ENCODE assay signal across 25 cellular contexts in genomic region chr7:151095123-151095797, GRCh38. TPM values are rescaled to one million over a fixed set of nuclear protein-coding genes. Genes with fewer than 3 reads are reported as not detected.
DNase-seq lines count a peak whose midpoint lies in the region; ATAC-seq and TF ChIP-seq lines count a peak whose summit lies in the region.
"Had no signal": no experiment of that assay in that cellular context is flagged by ENCODE, and none has a peak within 500 bp of the region (broad histone marks: within the 10 kb centered on the region; RNA-seq: fewer than 3 reads in every experiment).

No MANE protein-coding gene starts in this region.

- H3K27ac ChIP-seq in mesendoderm (ENCODE audit: low read depth, low read length), result no peak overlapping the region
- H3K27ac ChIP-seq: esophagus muscularis mucosa, PC-9 had no signal

- no peak overlapping the region for H4K5ac ChIP-seq in mesendoderm (ENCODE audit: low read length)

- no peak overlapping the region for H3K4me3 Mint-ChIP-seq in HFFc6
- no peak overlapping the region for H3K4me3 Mint-ChIP-seq in stimulated activated effector memory CD8-positive, alpha-beta T cell treated with anti-CD3 and anti-CD28 coated beads, Interleukin-12 subunit alpha, Interleukin-12 subunit beta, amount 100 ng/mL, for 72 hours
- H3K4me3 Mint-ChIP-seq: activated B cell treated with CpG ODN at 0.5 μM for 24 hours; activated naive CD4-positive, alpha-beta T cell treated with anti-CD3 and anti-CD28 coated beads, Interleukin-2, amount 50 U/mL, for 24 hours; activated T-cell treated with anti-CD3 and anti-CD28 coated beads, Interleukin-2, amount 50 U/mL, for 4 hours; central memory CD8-positive, alpha-beta T cell; effector memory CD8-positive, alpha-beta T cell; natural killer cell treated with Interleukin-12 subunit alpha and Interleukin-12 subunit beta and Interleukin-15 and Interleukin-18, amount 100 ng/mL, for 72 hours; stimulated activated naive CD8-positive, alpha-beta T cell treated with anti-CD3 and anti-CD28 coated beads, Interleukin-15, amount 100 ng/mL, for 72 hours; T-helper 2 cell treated with Interferon-gamma antibody and Interleukin-4, amounts not matched to agents 5 μg/mL and 100 μg/mL, for 36 hours had no signal

- no peak for TF ChIP-seq CTCF in HFFc6 (IDR thresholded peaks at IDR 0.05)

- H3K27ac Mint-ChIP-seq in HFFc6, result peak overlapping the region; percentile 81
- H3K27ac Mint-ChIP-seq in stimulated activated effector memory CD8-positive, alpha-beta T cell treated with anti-CD3 and anti-CD28 coated beads, Interleukin-12 subunit alpha, Interleukin-12 subunit beta, amount 100 ng/mL, for 72 hours, result peak overlapping the region; percentile 26
- H3K27ac Mint-ChIP-seq: activated B cell treated with CpG ODN at 0.5 μM for 24 hours; activated naive CD4-positive, alpha-beta T cell treated with anti-CD3 and anti-CD28 coated beads, Interleukin-2, amount 50 U/mL, for 24 hours; effector memory CD8-positive, alpha-beta T cell; natural killer cell treated with Interleukin-12 subunit alpha and Interleukin-12 subunit beta and Interleukin-15 and Interleukin-18, amount 100 ng/mL, for 72 hours; stimulated activated naive CD8-positive, alpha-beta T cell treated with anti-CD3 and anti-CD28 coated beads, Interleukin-15, amount 100 ng/mL, for 72 hours; T-helper 2 cell treated with Interferon-gamma antibody and Interleukin-4, amounts not matched to agents 5 μg/mL and 100 μg/mL, for 36 hours had no signal

- no peak overlapping the region for H2AK5ac ChIP-seq in mesendoderm (ENCODE audit: low read length)

- H3K4me1 ChIP-seq in mesendoderm (ENCODE audit: control insufficient read depth, low read depth, low read length), result no peaks in the 10 kb centered on the region

- no peaks in the 10 kb centered on the region for H3K27me3 ChIP-seq in mesendoderm (ENCODE audit: insufficient read depth, low read length, poor library complexity)
- H3K27me3 ChIP-seq: esophagus muscularis mucosa, spleen had no signal

- H4K8ac ChIP-seq in mesendoderm (ENCODE audit: low read depth, low read length), result no peak overlapping the region

- no peak overlapping the region for H2BK5ac ChIP-seq in mesendoderm (ENCODE audit: low read length)

- H2BK120ac ChIP-seq in mesendoderm (ENCODE audit: low read depth, low read length), result no peak overlapping the region

- H3K4ac ChIP-seq in mesendoderm (ENCODE audit: low read depth, low read length), result no peak overlapping the region

- WGBS in mesendoderm (ENCODE audit: extremely low coverage, insufficient coverage, low lambda C conversion rate), result no CpG with 5 or more reads among the region's 10 CpGs

- H3K23ac ChIP-seq in mesendoderm (ENCODE audit: low read length), result no peak overlapping the region

- peaks cover 52% of the 10 kb centered on the region for H3K4me1 Mint-ChIP-seq in HFFc6 (ENCODE audit: low read depth)
- H3K4me1 Mint-ChIP-seq in stimulated activated effector memory CD8-positive, alpha-beta T cell treated with anti-CD3 and anti-CD28 coated beads, Interleukin-12 subunit alpha, Interleukin-12 subunit beta, amount 100 ng/mL, for 72 hours, result peaks cover 13% of the 10 kb centered on the region
- H3K4me1 Mint-ChIP-seq: activated B cell treated with CpG ODN at 0.5 μM for 24 hours; activated naive CD4-positive, alpha-beta T cell treated with anti-CD3 and anti-CD28 coated beads, Interleukin-2, amount 50 U/mL, for 24 hours; stimulated activated naive CD8-positive, alpha-beta T cell treated with anti-CD3 and anti-CD28 coated beads, Interleukin-15, amount 100 ng/mL, for 72 hours had no signal

- no peaks in the 10 kb centered on the region for H3K36me3 Mint-ChIP-seq in HFFc6 (ENCODE audit: low read depth)
- H3K36me3 Mint-ChIP-seq in stimulated activated effector memory CD8-positive, alpha-beta T cell treated with anti-CD3 and anti-CD28 coated beads, Interleukin-12 subunit alpha, Interleukin-12 subunit beta, amount 100 ng/mL, for 72 hours, result no peaks in the 10 kb centered on the region
- H3K36me3 Mint-ChIP-seq: activated naive CD4-positive, alpha-beta T cell treated with anti-CD3 and anti-CD28 coated beads, Interleukin-2, amount 50 U/mL, for 24 hours; natural killer cell treated with Interleukin-12 subunit alpha and Interleukin-12 subunit beta and Interleukin-15 and Interleukin-18, amount 100 ng/mL, for 72 hours had no signal

- peaks cover 1% of the 10 kb centered on the region; the same call in 1 of the 2 replicates for H3K27me3 Mint-ChIP-seq in HFFc6 (ENCODE audit: insufficient read depth)
- H3K27me3 Mint-ChIP-seq: activated naive CD4-positive, alpha-beta T cell treated with anti-CD3 and anti-CD28 coated beads, Interleukin-2, amount 50 U/mL, for 24 hours; central memory CD8-positive, alpha-beta T cell; effector memory CD8-positive, alpha-beta T cell; natural killer cell treated with Interleukin-12 subunit alpha and Interleukin-12 subunit beta and Interleukin-15 and Interleukin-18, amount 100 ng/mL, for 72 hours; stimulated activated naive CD8-positive, alpha-beta T cell treated with anti-CD3 and anti-CD28 coated beads, Interleukin-15, amount 100 ng/mL, for 72 hours had no signal

- no peak overlapping the region for H3K9ac ChIP-seq in mesendoderm (ENCODE audit: low read length)

- no peaks in the 10 kb centered on the region for H3K9me3 Mint-ChIP-seq in HFFc6
- H3K9me3 Mint-ChIP-seq in stimulated activated effector memory CD8-positive, alpha-beta T cell treated with anti-CD3 and anti-CD28 coated beads, Interleukin-12 subunit alpha, Interleukin-12 subunit beta, amount 100 ng/mL, for 72 hours, result no peaks in the 10 kb centered on the region
- H3K9me3 Mint-ChIP-seq: activated B cell treated with CpG ODN at 0.5 μM for 24 hours; activated naive CD4-positive, alpha-beta T cell treated with anti-CD3 and anti-CD28 coated beads, Interleukin-2, amount 50 U/mL, for 24 hours; activated T-cell treated with anti-CD3 and anti-CD28 coated beads, Interleukin-2, amount 50 U/mL, for 4 hours; central memory CD8-positive, alpha-beta T cell; effector memory CD8-positive, alpha-beta T cell; natural killer cell treated with Interleukin-12 subunit alpha and Interleukin-12 subunit beta and Interleukin-15 and Interleukin-18, amount 100 ng/mL, for 72 hours; stimulated activated naive CD8-positive, alpha-beta T cell treated with anti-CD3 and anti-CD28 coated beads, Interleukin-15, amount 100 ng/mL, for 72 hours; T-helper 2 cell treated with Interferon-gamma antibody and Interleukin-4, amounts not matched to agents 5 μg/mL and 100 μg/mL, for 36 hours had no signal

- DNase-seq in HFFc6 (no peak), left lobe of liver (ENCODE audit: low spot score) (no peak), mesendoderm (no peak), activated T-cell treated with anti-CD3 and anti-CD28 coated beads for 4 hours (no peak)
- DNase-seq in stimulated activated effector memory CD8-positive, alpha-beta T cell treated with anti-CD3 and anti-CD28 coated beads, Interleukin-12 subunit alpha, Interleukin-12 subunit beta, amount 100 ng/mL, for 72 hours (ENCODE audit: low spot score in 2 of 2), result no peak
- DNase-seq in NK-92 treated with Interleukin-12 subunit alpha and Interleukin-12 subunit beta, amount 100 ng/mL, for 24 hours (lab: John Stamatoyannopoulos, UW), result no peak
- DNase-seq: activated B cell treated with CpG ODN at 0.5 μM for 24 hours; activated T-cell treated with anti-CD3 and anti-CD28 coated beads, Interleukin-2, amount 50 U/mL, for 4 hours; DMS79; effector memory CD8-positive, alpha-beta T cell; HCEC 1CT; left cardiac atrium; NCI-H1436; NCI-H82; PC-9; spleen; stimulated activated CD4-positive, alpha-beta T cell treated with anti-CD3 and anti-CD28 coated beads, Interleukin-4, amount 100 ng/mL, for 24 hours; stimulated activated naive CD8-positive, alpha-beta T cell treated with anti-CD3 and anti-CD28 coated beads, Interleukin-15, amount 100 ng/mL, for 72 hours had no signal

- H3K36me3 ChIP-seq in mesendoderm (ENCODE audit: control insufficient read depth, insufficient read depth, low read length), result no peaks in the 10 kb centered on the region

- no peak overlapping the region for H3K4me2 ChIP-seq in mesendoderm (ENCODE audit: low read length)
- H3K4me2 ChIP-seq: PC-9 had no signal

- peaks cover 21% of the 10 kb centered on the region for H3K79me2 ChIP-seq in mesendoderm (ENCODE audit: control insufficient read depth, insufficient read depth, low read length)

- H3K56ac ChIP-seq in mesendoderm (ENCODE audit: low read length), result no peak overlapping the region

- H3K4me3 ChIP-seq in mesendoderm (ENCODE audit: low read length), result no peak overlapping the region
- H3K4me3 ChIP-seq: esophagus muscularis mucosa, PC-9, spleen had no signal

- H2BK15ac ChIP-seq in mesendoderm (replicated peaks; ENCODE audit: low read depth), result no peak overlapping the region

- H3K18ac ChIP-seq in mesendoderm (ENCODE audit: low read length), result no peak overlapping the region

- peaks cover 41% of the 10 kb centered on the region for H3K79me1 ChIP-seq in mesendoderm (ENCODE audit: low read length)

- ATAC-seq in SK-N-SH treated with all-trans-retinoic acid at 6 μM for 48 hours (peak; percentile 56), left lobe of liver (peak; percentile 26), HG03045 (IDR thresholded peaks at IDR 0.05; ENCODE audit: unreplicated experiment) (no peak)
- ATAC-seq in stimulated activated effector memory CD8-positive, alpha-beta T cell treated with anti-CD3 and anti-CD28 coated beads, Interleukin-12 subunit alpha, Interleukin-12 subunit beta, amount 100 ng/mL, for 72 hours, result no peak
- ATAC-seq: effector memory CD8-positive, alpha-beta T cell; left cardiac atrium; natural killer cell treated with Interleukin-12 subunit alpha and Interleukin-12 subunit beta and Interleukin-15 and Interleukin-18, amount 100 ng/mL, for 72 hours; stimulated activated naive CD8-positive, alpha-beta T cell treated with anti-CD3 and anti-CD28 coated beads, Interleukin-15, amount 100 ng/mL, for 72 hours had no signal

RNA-seq across cellular contexts. Expression of gene AGAP3, which starts 9.0 kb away (rescaled TPM):
- 100 to 1,000 TPM in 1 of 6 experiments, 10 to 100 TPM in 5; 73.3 to 104 (median 82.2) TPM for total RNA-seq in HFFc6 (2021; fragmentation: NEBNext Ultra II Directional; extraction: Animal tissue kit (Norgen Biotek cat#: 25700))
- 54.7 TPM for total RNA-seq in left lobe of liver
- 27.6 TPM for polyA plus RNA-seq in mesendoderm (2013, experiment 1 of 2)
- polyA plus RNA-seq in mesendoderm (2013, experiment 2 of 2), result 26.4 TPM

RNA-seq across cellular contexts. Expression of gene TMUB1, which starts 12.0 kb away (rescaled TPM):
- 10 to 100 TPM; 44.0 to 57.8 (median 51.9) TPM for total RNA-seq in HFFc6 (2021; fragmentation: NEBNext Ultra II Directional; extraction: Animal tissue kit (Norgen Biotek cat#: 25700))
- 60.4 TPM for total RNA-seq in left lobe of liver
- polyA plus RNA-seq in mesendoderm (2013, experiment 1 of 2), result 43.1 TPM
- 42.0 TPM for polyA plus RNA-seq in mesendoderm (2013, experiment 2 of 2)

RNA-seq across cellular contexts. Expression of gene FASTK, which starts 14.7 kb away (rescaled TPM):
- total RNA-seq in HFFc6 (2021; fragmentation: NEBNext Ultra II Directional; extraction: Animal tissue kit (Norgen Biotek cat#: 25700)), result 10 to 100 TPM; 83.8 to 97.0 (median 92.4) TPM
- total RNA-seq in left lobe of liver, result 61.3 TPM
- 29.3 TPM for polyA plus RNA-seq in mesendoderm (2013, experiment 1 of 2)
- 27.9 TPM for polyA plus RNA-seq in mesendoderm (2013, experiment 2 of 2)

RNA-seq across cellular contexts. Expression of gene SLC4A2, which starts 35.9 kb away (rescaled TPM):
- 100 to 1,000 TPM; 153 to 188 (median 164) TPM for total RNA-seq in HFFc6 (2021; fragmentation: NEBNext Ultra II Directional; extraction: Animal tissue kit (Norgen Biotek cat#: 25700))
- 83.1 TPM for total RNA-seq in left lobe of liver
- polyA plus RNA-seq in mesendoderm (2013, experiment 1 of 2), result 51.8 TPM
- 53.3 TPM for polyA plus RNA-seq in mesendoderm (2013, experiment 2 of 2)

RNA-seq across cellular contexts. Expression of gene CDK5, which starts 37.6 kb away (rescaled TPM):
- total RNA-seq in HFFc6 (2021; fragmentation: NEBNext Ultra II Directional; extraction: Animal tissue kit (Norgen Biotek cat#: 25700)), result 10 to 100 TPM; 31.3 to 37.3 (median 33.4) TPM
- 9.6 TPM for total RNA-seq in left lobe of liver
- polyA plus RNA-seq in mesendoderm (2013, experiment 1 of 2), result 9.7 TPM
- 10.1 TPM for polyA plus RNA-seq in mesendoderm (2013, experiment 2 of 2)

Comparison
In these comparisons a context has a peak if more than half of its experiments do, and no peak if none do; other contexts are left out.
1. ATAC-seq: peak in SK-N-SH treated with all-trans-retinoic acid at 6 μM for 48 hours (single experiment) and left lobe of liver (single experiment); none in stimulated activated effector memory CD8-positive, alpha-beta T cell treated with anti-CD3 and anti-CD28 coated beads, Interleukin-12 subunit alpha, Interleukin-12 subunit beta, amount 100 ng/mL, for 72 hours (single experiment) and HG03045 (single experiment).